Comparison of ENCODE assay signal across 19 cellular contexts in the genomic region with DNA sequence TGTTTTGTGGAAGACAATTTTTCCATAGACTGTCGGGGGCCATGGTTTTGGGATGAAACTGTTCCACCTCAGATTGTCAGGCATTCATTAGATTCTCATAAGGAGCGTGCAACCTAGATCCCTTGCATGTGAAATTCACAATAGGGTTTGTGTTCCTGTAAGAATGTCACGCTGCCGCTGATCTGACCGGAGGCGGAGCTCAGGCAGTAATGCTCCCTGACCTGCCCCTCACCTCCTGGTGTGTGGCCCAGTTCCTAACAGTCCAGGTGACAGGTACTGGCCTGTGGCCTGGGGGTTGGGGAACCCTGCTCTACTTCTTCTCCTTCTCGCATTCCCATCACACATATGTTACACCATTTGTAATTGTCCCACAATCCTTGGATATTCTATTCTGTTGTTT.
"Had no signal": no experiment of that assay in that cellular context is flagged by ENCODE, and none has a peak within 500 bp of the region (broad histone marks: within the 10 kb centered on the region; RNA-seq: fewer than 3 reads in every experiment).

No MANE protein-coding gene starts in this region.

- H3K4me1 ChIP-seq: colonic mucosa, right atrium auricular region, upper lobe of left lung, vagina had no signal

- H3K36me3 ChIP-seq: colonic mucosa, neutrophil, right atrium auricular region, sigmoid colon, upper lobe of left lung, vagina had no signal

- H3K27ac Mint-ChIP-seq: naive thymus-derived CD4-positive, alpha-beta T cell; nephron progenitor cell had no signal

- H3K36me3 Mint-ChIP-seq: naive thymus-derived CD4-positive, alpha-beta T cell had no signal

- H3K4me3 ChIP-seq: colonic mucosa, hepatocyte, right atrium auricular region, sigmoid colon, skin epidermis, upper lobe of left lung, vagina had no signal

- H3K27ac ChIP-seq: colonic mucosa, neutrophil, right atrium auricular region, sigmoid colon, skin epidermis, upper lobe of left lung, vagina had no signal

- ATAC-seq: naive thymus-derived CD4-positive, alpha-beta T cell had no signal

- H3K27me3 ChIP-seq: colonic mucosa, hepatocyte, right atrium auricular region, sigmoid colon, upper lobe of left lung, vagina had no signal

- H3K9me3 ChIP-seq: colonic mucosa, neutrophil, right atrium auricular region, sigmoid colon, upper lobe of left lung, vagina had no signal

- H3K4me3 Mint-ChIP-seq: naive thymus-derived CD4-positive, alpha-beta T cell; nephron progenitor cell had no signal

- H3K4me1 Mint-ChIP-seq: naive thymus-derived CD4-positive, alpha-beta T cell had no signal

- H3K9me3 Mint-ChIP-seq: nephron progenitor cell had no signal

- DNase-seq: colonic mucosa; dermis blood vessel endothelial cell; effector CD4-positive, alpha-beta T cell; foreskin melanocyte; head of caudate nucleus; left colon; mammary epithelial cell; naive thymus-derived CD4-positive, alpha-beta T cell; nephron progenitor cell; posterior cingulate gyrus; sigmoid colon; stimulated activated CD4-positive, alpha-beta T cell treated with anti-CD3 and anti-CD28 coated beads, Interleukin-12 subunit alpha, Interleukin-12 subunit beta, amount 100 ng/mL, for 4 hours; stimulated activated naive CD4-positive, alpha-beta T cell treated with Interleukin-2 at 50 U/mL for 16 hours; upper lobe of left lung had no signal
